8 cellular contexts compared by ENCODE assay signal in the genomic region with DNA sequence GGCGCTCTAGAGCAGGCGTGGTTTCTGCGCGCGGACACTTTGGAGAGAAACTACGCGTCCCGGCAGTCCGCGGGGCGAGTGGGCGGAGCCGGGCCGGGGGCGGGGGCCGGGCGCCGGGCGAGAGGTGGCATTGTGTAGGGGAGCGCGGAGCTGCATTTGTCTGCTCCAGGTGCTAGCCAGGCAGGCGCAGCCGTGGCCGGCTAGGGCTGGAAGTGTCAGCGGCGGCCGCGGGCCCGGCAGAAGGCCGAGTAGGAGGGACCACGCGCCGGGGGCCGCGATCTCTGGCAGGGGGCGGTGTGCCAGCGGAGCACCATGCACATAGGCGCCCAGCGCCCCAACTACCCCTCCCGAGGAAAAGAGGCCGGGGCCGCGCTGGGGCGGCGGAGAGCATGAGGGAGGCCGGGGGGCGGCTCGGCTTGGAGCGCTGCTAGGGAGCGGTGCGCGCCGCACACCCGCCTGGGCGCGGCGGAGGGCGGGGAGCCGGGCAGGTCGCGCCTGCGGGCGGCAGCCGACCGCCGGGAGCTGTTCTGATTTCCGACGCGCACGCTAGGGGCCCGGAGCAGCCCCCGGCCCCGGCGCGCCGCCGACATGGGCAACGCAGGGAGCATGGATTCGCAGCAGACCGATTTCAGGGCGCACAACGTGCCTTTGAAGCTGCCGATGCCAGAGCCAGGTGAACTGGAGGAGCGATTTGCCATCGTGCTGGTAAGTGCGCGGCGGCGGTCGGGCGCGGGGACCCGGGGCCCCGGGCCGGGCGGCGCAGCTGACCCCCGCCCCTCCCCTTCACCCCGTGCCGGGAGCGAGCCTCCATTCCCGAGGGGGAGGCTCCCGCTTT.
A peak's percentile ranks its signal among the peaks of the same experiment; 100 is the strongest.
DNase-seq lines count a peak whose midpoint lies in the region; ATAC-seq lines count a peak whose summit lies in the region.

A gene (plus strand): TSS at position 159 of the 835 bp plus-strand sequence.

- H3K27ac ChIP-seq in skin epidermis = peak within 1 kb of the TSS; percentile 63 to 90 (median 81)

- H3K4me3 ChIP-seq in skin epidermis = peak within 1 kb of the TSS; percentile 59 to 98 (median 87)

- peak; percentile 15 to 48 for DNase-seq in activated CD4-positive, alpha-beta T cell treated with anti-CD3 and anti-CD28 coated beads for 24 hours (ENCODE audit: low read depth in 2 of 2)
- DNase-seq in activated CD4-positive, alpha-beta T cell treated with anti-CD3 and anti-CD28 coated beads for 1 hour = no peak
- DNase-seq in NCI-H128 (lab: John Stamatoyannopoulos, UW; ENCODE audit: unreplicated experiment) = peak; percentile 47
- DNase-seq in T-helper 2 cell = peak in 3 of 5 experiments; percentile 5 to 68 (median 12)
- DNase-seq in cerebellar nuclear complex (lab: John Stamatoyannopoulos, UW) = peak; percentile 33 to 74
- peak; percentile 83 for DNase-seq in inferior parietal cortex (ENCODE audit: extremely low spot score)

- peak; percentile 84 for ATAC-seq in HG02798 (IDR thresholded peaks at IDR 0.05; ENCODE audit: poor library complexity, unreplicated experiment)
